ENCODE assay signal across 9 cellular contexts in the genomic region with DNA sequence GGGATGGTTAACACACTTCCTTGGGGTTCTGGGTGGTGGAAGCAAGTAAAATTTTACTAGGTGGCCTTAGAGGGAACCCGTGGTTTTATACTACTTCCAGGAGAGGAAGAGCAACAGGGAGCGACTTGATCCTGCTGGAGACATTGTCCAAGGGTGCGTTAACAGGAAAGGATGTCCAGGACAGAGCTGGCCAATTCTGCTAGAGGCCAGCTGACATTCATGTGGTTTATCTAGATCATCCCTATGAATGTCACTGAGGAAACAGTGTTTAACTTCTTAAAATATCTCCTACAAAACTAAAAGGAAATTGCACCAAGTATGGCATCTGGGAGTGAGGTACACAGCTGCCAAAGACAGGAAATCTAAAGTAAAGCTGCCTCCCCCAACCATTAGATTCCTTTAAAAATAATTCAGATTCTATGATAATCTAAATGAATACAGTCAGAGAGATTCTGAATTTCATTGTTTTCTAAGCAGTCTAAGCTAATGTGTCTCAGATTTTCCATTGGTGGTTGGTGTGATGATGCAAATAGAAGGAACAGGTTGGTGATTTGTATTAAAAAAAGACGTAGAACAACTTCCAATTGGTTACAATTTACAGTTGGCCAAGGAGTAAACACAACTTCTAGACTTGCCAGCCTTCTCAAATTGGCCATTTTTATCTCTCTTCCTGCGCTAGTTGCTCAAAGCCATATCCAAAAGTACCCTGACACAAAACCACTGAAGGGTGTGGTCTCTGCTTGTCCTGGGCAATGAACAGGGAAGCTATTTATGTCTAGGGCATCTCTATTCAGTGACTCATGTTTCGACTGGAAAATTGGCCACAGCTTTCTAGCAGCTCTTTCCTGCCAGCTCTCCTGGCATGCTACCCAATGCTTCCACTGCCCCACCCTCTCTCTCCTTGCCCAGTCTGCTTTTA.
DNase-seq lines count a peak whose midpoint lies in the region; ATAC-seq and TF ChIP-seq lines count a peak whose summit lies in the region.
"Had no signal": no experiment of that assay in that cellular context is flagged by ENCODE, and none has a peak within 500 bp of the region (broad histone marks: within the 10 kb centered on the region; RNA-seq: fewer than 3 reads in every experiment).

No MANE protein-coding gene starts in this region.

- no peak for ATAC-seq in HG03571 (IDR thresholded peaks at IDR 0.05; ENCODE audit: unreplicated experiment)

- peaks cover 2% of the 10 kb centered on the region for H3K27me3 Mint-ChIP-seq in Caco-2 (ENCODE audit: insufficient read depth, unreplicated experiment)

- H3K4me1 ChIP-seq in skeletal muscle satellite cell (ENCODE audit: control insufficient read depth, insufficient read depth, low read length) (peaks cover 18% of the 10 kb centered on the region), Caco-2 (no peaks in the 10 kb centered on the region)

- H3K36me3 Mint-ChIP-seq in Caco-2 (ENCODE audit: insufficient read depth, unreplicated experiment), result no peaks in the 10 kb centered on the region

- H3K4me3 ChIP-seq in fibroblast of villous mesenchyme (ENCODE audit: low read depth, low read length) (no peak overlapping the region), skeletal muscle satellite cell (ENCODE audit: low read length) (peak overlapping the region; percentile 10), Caco-2 (ENCODE audit: low read depth, low read length) (no peak overlapping the region)

- DNase-seq in HCEC 1CT (peak; percentile 61), SHP77 treated with DMSO at 0.1 percent for 48 hours (lab: John Stamatoyannopoulos, UW) (peak; percentile 43), fibroblast of villous mesenchyme (ENCODE audit: low read depth) (peak; percentile 3), NCI-H82 treated with DMSO at 0.1 percent for 48 hours (lab: John Stamatoyannopoulos, UW; ENCODE audit: unreplicated experiment) (no peak), Caco-2 (no peak), GOT3 (lab: John Stamatoyannopoulos, UW) (no peak)
- DNase-seq: stimulated activated CD4-positive, alpha-beta T cell treated with anti-CD3 and anti-CD28 coated beads, Interleukin-4, amount 100 ng/mL, for 24 hours had no signal

- POLR2A ChIA-PET in Caco-2 (lab: Charles Lee), result no interaction called here

- CTCF ChIA-PET in Caco-2 (lab: Charles Lee), result no interaction called here

- no TSS peak for BruUV-seq in Caco-2 (replicated peaks; lab: Mats Ljungman, UMichigan)

- TF ChIP-seq CTCF in fibroblast of villous mesenchyme (IDR thresholded peaks at IDR 0.05; ENCODE audit: insufficient read depth, low read depth, low read length) (no peak), Caco-2 (IDR thresholded peaks at IDR 0.05; ENCODE audit: insufficient read depth in 1 of 2, low read depth in 1 of 2, low read length in 1 of 2, severe bottlenecking in 1 of 2, unreplicated experiment in 1 of 2) (no peak)

- peak overlapping the region; percentile 31 for H3K9ac ChIP-seq in skeletal muscle satellite cell (ENCODE audit: low read depth, low read length)

- intact Hi-C loops in Caco-2 (cut with micrococcal nuclease; ENCODE audit: unreplicated experiment), result no loop called here

- no peaks in the 10 kb centered on the region for H3K4me1 Mint-ChIP-seq in Caco-2 (ENCODE audit: low read depth, unreplicated experiment)

- peak overlapping the region; percentile 43 for H3K4me2 ChIP-seq in skeletal muscle satellite cell (ENCODE audit: low read length)

- H3K27ac Mint-ChIP-seq in Caco-2 (ENCODE audit: unreplicated experiment), result no peak overlapping the region

- H3K9me3 ChIP-seq in skeletal muscle satellite cell (replicated peaks; ENCODE audit: low read length), result no peaks in the 10 kb centered on the region
- H3K9me3 ChIP-seq in Caco-2, result no peaks in the 10 kb centered on the region

- H3K27me3 ChIP-seq in skeletal muscle satellite cell (ENCODE audit: control insufficient read depth, insufficient read depth, low read length) (no peaks in the 10 kb centered on the region), Caco-2 (replicated peaks; ENCODE audit: control insufficient read depth, insufficient read depth, low read length) (no peaks in the 10 kb centered on the region)

- H3K4me3 Mint-ChIP-seq in Caco-2 (ENCODE audit: unreplicated experiment), result no peak overlapping the region

- no peaks in the 10 kb centered on the region for H3K36me3 ChIP-seq in skeletal muscle satellite cell (ENCODE audit: insufficient read depth, low read length)
- no peaks in the 10 kb centered on the region for H3K36me3 ChIP-seq in Caco-2 (ENCODE audit: control insufficient read depth, insufficient read depth, low read length)

- no peaks in the 10 kb centered on the region for H3K9me3 Mint-ChIP-seq in Caco-2 (ENCODE audit: unreplicated experiment)

Comparison
In these comparisons a context has a peak if more than half of its experiments do, and no peak if none do; other contexts are left out.
1. DNase-seq: peak in HCEC 1CT (single experiment), SHP77 treated with DMSO at 0.1 percent for 48 hours (single experiment) and fibroblast of villous mesenchyme (single experiment); none in NCI-H82 treated with DMSO at 0.1 percent for 48 hours (single experiment), Caco-2 (0 of 2) and GOT3 (single experiment).